Comparison of ENCODE assay signal across 8 cellular contexts in the genomic region with DNA sequence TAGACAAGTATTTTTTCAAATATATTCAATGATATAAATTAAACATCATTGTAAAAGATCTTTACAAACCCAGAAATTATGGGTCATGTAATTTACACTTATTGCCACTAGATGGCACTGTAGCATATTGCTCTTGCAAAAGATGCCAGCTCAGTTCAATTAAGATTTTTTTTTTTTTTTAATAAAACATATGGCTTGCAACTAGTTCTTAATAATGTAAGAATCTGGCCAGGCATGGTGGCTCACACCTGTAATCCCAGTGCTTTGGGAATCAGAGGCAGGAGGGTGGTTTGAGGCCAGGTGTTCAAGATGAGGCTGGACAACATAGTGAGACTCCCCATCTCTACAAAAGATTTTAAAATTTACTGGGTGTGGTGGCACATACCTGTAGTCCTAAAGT. TPM values are rescaled to one million over a fixed set of nuclear protein-coding genes. Genes with fewer than 3 reads are reported as not detected.
DNase-seq lines count a peak whose midpoint lies in the region; ATAC-seq and TF ChIP-seq lines count a peak whose summit lies in the region.

No MANE protein-coding gene starts in this region.

- H3K27me3 ChIP-seq in esophagus squamous epithelium: no peaks in the 10 kb centered on the region
- no peaks in the 10 kb centered on the region for H3K27me3 ChIP-seq in H7 (ENCODE audit: control insufficient read depth, insufficient read depth, low read length)

- intact Hi-C loops in esophagus squamous epithelium (cut with DNase I): loop anchor here (2.0 to 10.0 kb wide), 2 partner anchors 193 to 441 kb away; no protein-coding TSS in a partner anchor

- H3K36me3 ChIP-seq in esophagus squamous epithelium (no peaks in the 10 kb centered on the region), H7 (replicated peaks; ENCODE audit: control insufficient read depth, insufficient read depth, low read length) (no peaks in the 10 kb centered on the region)

- H3K9me3 ChIP-seq in esophagus squamous epithelium: no peaks in the 10 kb centered on the region

- no peak for ATAC-seq in HG02840 (IDR thresholded peaks at IDR 0.05; ENCODE audit: low FRiP score, unreplicated experiment)

- H3K4me1 ChIP-seq in esophagus squamous epithelium: peaks cover 0 to 10% (median 0%) of the 10 kb centered on the region in 3 donors

- no peak for TF ChIP-seq POLR2A in esophagus squamous epithelium (IDR thresholded peaks at IDR 0.05)

- no peak overlapping the region for H3K27ac ChIP-seq in esophagus squamous epithelium

- no peak overlapping the region for H3K4me3 ChIP-seq in esophagus squamous epithelium
- H3K4me3 ChIP-seq in H7 (ENCODE audit: insufficient read depth, low read depth, low read length): no peak overlapping the region

- POLR2A ChIA-PET in HEK293T (lab: Yijun Ruan, JAX): interaction anchor here (1.3 to 3.0 kb wide), 2 partner anchors 49 to 231 kb away, joined by 5 to 14 read pairs; a partner anchor contains a TSS

- CTCF ChIA-PET in HEK293T (lab: Yijun Ruan, JAX): interaction anchor here (0.6 to 2.8 kb wide), 17 partner anchors 9 to 439 kb away, joined by 3 to 32 read pairs (median 3); no protein-coding TSS in a partner anchor

- peak; percentile 59 to 87 (median 81) for TF ChIP-seq CTCF in esophagus squamous epithelium (IDR thresholded peaks at IDR 0.05)

- DNase-seq in CD1c-positive myeloid dendritic cell (ENCODE audit: extremely low spot score): peak; percentile 72
- DNase-seq in HEK293T (ENCODE audit: extremely low spot score): peak; percentile 38
- peak; percentile 59 for DNase-seq in RKO (ENCODE audit: low spot score)
- DNase-seq in esophagus squamous epithelium (lab: John Stamatoyannopoulos, UW): no peak
- DNase-seq in retina: peak; percentile 36
- DNase-seq in stimulated activated CD4-positive, alpha-beta T cell treated with anti-CD3 and anti-CD28 coated beads, Interleukin-4, amount 100 ng/mL, for 24 hours: no peak
- no peak for DNase-seq in H7

TF ChIP-seq in HEK293T, 16 proteins besides CTCF, POLR2A, EP300 and RAD21:
- TF ChIP-seq CTBP1 (IDR thresholded peaks at IDR 0.05; ENCODE audit: borderline replicate concordance) (no peak), ZNF384 (IDR thresholded peaks at IDR 0.05) (peak; percentile 96)

RNA-seq across cellular contexts. Expression of a gene that starts 49.4 kb away (rescaled TPM):
- total RNA-seq in esophagus squamous epithelium: 10 to 100 TPM; 18.8 to 32.0 (median 30.4) TPM
- 132 and 149 TPM in 2 replicates for total RNA-seq in H7 (2014; rRNA removed; shearing (Covaris generic))

Comparison
In these comparisons a context has a peak if more than half of its experiments do, and no peak if none do; other contexts are left out.
1. DNase-seq: peak in CD1c-positive myeloid dendritic cell (single experiment), HEK293T (single experiment), RKO (single experiment) and retina (single experiment); none in esophagus squamous epithelium (single experiment), stimulated activated CD4-positive, alpha-beta T cell treated with anti-CD3 and anti-CD28 coated beads, Interleukin-4, amount 100 ng/mL, for 24 hours (single experiment) and H7 (single experiment).